8 cellular contexts compared by ENCODE assay signal in the genomic region with DNA sequence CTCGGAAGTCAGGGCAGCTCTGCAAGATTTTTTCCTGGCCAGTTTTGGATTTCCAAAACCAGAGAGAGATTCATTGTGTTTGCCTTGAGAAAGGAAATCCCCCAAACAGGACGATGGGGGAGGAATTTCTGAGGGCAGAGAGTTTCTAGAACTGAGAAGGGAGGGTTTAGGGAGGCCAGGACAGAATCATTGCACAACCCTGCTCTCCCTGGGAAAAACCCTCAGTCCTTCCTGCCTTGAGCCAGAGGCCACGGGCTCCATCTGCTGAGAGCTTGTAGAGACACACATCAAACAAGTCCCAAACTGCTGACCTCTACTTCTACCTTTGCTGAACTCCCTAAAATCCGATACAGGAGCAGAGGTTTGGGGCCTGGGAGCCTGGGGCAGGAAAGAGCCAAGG.
DNase-seq lines count a peak whose midpoint lies in the region; ATAC-seq, FAIRE-seq and TF ChIP-seq lines count a peak whose summit lies in the region.

No MANE protein-coding gene starts in this region.

- no peaks in the 10 kb centered on the region for H3K9me2 ChIP-seq in hepatocyte (replicated peaks; ENCODE audit: insufficient read depth)

- H3K36me3 Mint-ChIP-seq in activated CD8-positive, alpha-beta memory T cell treated with anti-CD3 and anti-CD28 coated beads, Interleukin-2, amount 10 ng/mL, durations not matched to agents 7 days and 5 days = no peaks in the 10 kb centered on the region
- H3K36me3 Mint-ChIP-seq in activated T-cell treated with anti-CD3 and anti-CD28 coated beads, Interleukin-2, amount 50 U/mL, for 4 hours (ENCODE audit: insufficient read depth) = no peaks in the 10 kb centered on the region

- H3K4me1 ChIP-seq in ascending aorta (peaks cover 0 to 19% of the 10 kb centered on the region in 2 donors), hepatocyte (ENCODE audit: insufficient read depth) (peaks cover 6% of the 10 kb centered on the region), small intestine (ENCODE audit: control insufficient read depth in 2 of 2, insufficient read depth in 1 of 2, low read depth in 1 of 2, low read length in 1 of 2) (no peaks in the 10 kb centered on the region)

- no peak overlapping the region for H3K27ac Mint-ChIP-seq in activated CD8-positive, alpha-beta memory T cell treated with anti-CD3 and anti-CD28 coated beads, Interleukin-2, amount 10 ng/mL, durations not matched to agents 7 days and 5 days

- H3K4me2 ChIP-seq in hepatocyte = no peak overlapping the region

- no peaks in the 10 kb centered on the region for H3K4me1 Mint-ChIP-seq in activated CD8-positive, alpha-beta memory T cell treated with anti-CD3 and anti-CD28 coated beads, Interleukin-2, amount 10 ng/mL, durations not matched to agents 7 days and 5 days
- no peaks in the 10 kb centered on the region for H3K4me1 Mint-ChIP-seq in activated T-cell treated with anti-CD3 and anti-CD28 coated beads, Interleukin-2, amount 50 U/mL, for 4 hours (ENCODE audit: low read depth)

- peak; percentile 62 for ATAC-seq in HG03159 (IDR thresholded peaks at IDR 0.05; ENCODE audit: unreplicated experiment)
- no peak for ATAC-seq in GM19324 (IDR thresholded peaks at IDR 0.05; ENCODE audit: low FRiP score, unreplicated experiment)
- ATAC-seq in activated CD8-positive, alpha-beta memory T cell treated with anti-CD3 and anti-CD28 coated beads, Interleukin-2, amount 10 ng/mL, durations not matched to agents 7 days and 5 days = no peak
- ATAC-seq in activated T-cell treated with anti-CD3 and anti-CD28 coated beads, Interleukin-2, amount 50 U/mL, for 4 hours = no peak

- H4K20me1 ChIP-seq in hepatocyte (ENCODE audit: insufficient read depth, poor library complexity, severe bottlenecking) = no peaks in the 10 kb centered on the region

- H3K4me3 ChIP-seq in ascending aorta (no peak overlapping the region), hepatocyte (no peak overlapping the region), small intestine (ENCODE audit: low read depth in 1 of 2, low read length in 2 of 2) (no peak overlapping the region)

- intact Hi-C loops in ascending aorta (cut with DNase I) = loop anchor here (1.0 to 10.0 kb wide), 7 partner anchors 37 to 1636 kb away; partner anchors contain the start of genes ARPC5 and SMG7

- H3K27me3 Mint-ChIP-seq in activated CD8-positive, alpha-beta memory T cell treated with anti-CD3 and anti-CD28 coated beads, Interleukin-2, amount 10 ng/mL, durations not matched to agents 7 days and 5 days = peaks cover 13% of the 10 kb centered on the region
- H3K27me3 Mint-ChIP-seq in activated T-cell treated with anti-CD3 and anti-CD28 coated beads, Interleukin-2, amount 50 U/mL, for 4 hours (ENCODE audit: low read depth) = peaks cover 16% of the 10 kb centered on the region

- H3K36me3 ChIP-seq in ascending aorta (no peaks in the 10 kb centered on the region), hepatocyte (replicated peaks; ENCODE audit: insufficient read depth, low read depth) (no peaks in the 10 kb centered on the region), small intestine (ENCODE audit: control insufficient read depth in 2 of 2, insufficient read depth in 2 of 2, low read length in 2 of 2) (no peaks in the 10 kb centered on the region)

- H3K9me3 Mint-ChIP-seq in activated CD8-positive, alpha-beta memory T cell treated with anti-CD3 and anti-CD28 coated beads, Interleukin-2, amount 10 ng/mL, durations not matched to agents 7 days and 5 days (ENCODE audit: low read depth) = no peaks in the 10 kb centered on the region
- H3K9me3 Mint-ChIP-seq in activated T-cell treated with anti-CD3 and anti-CD28 coated beads, Interleukin-2, amount 50 U/mL, for 4 hours = no peaks in the 10 kb centered on the region

- DNase-seq in GM12892 (ENCODE audit: insufficient read length) = peak; percentile 25
- DNase-seq in ascending aorta (ENCODE audit: low spot score in 2 of 2) = peak; percentile 55 to 92
- peak; percentile 87 for DNase-seq in hepatocyte (ENCODE audit: low spot score)
- DNase-seq in small intestine = peak; percentile 11
- no peak for DNase-seq in activated CD8-positive, alpha-beta memory T cell treated with anti-CD3 and anti-CD28 coated beads, Interleukin-2, amount 10 ng/mL, durations not matched to agents 7 days and 5 days
- DNase-seq in activated T-cell treated with anti-CD3 and anti-CD28 coated beads, Interleukin-2, amount 50 U/mL, for 4 hours = no peak

- no peak overlapping the region for H2AFZ ChIP-seq in hepatocyte

- no peaks in the 10 kb centered on the region for H3K79me2 ChIP-seq in hepatocyte

- TF ChIP-seq CTCF in ascending aorta (IDR thresholded peaks at IDR 0.05) = peak; percentile 75 to 78 (median 77)
- TF ChIP-seq CTCF in hepatocyte (IDR thresholded peaks at IDR 0.05; ENCODE audit: poor library complexity) = peak; percentile 59

- no peaks in the 10 kb centered on the region for H3K9me3 ChIP-seq in ascending aorta
- H3K9me3 ChIP-seq in hepatocyte (ENCODE audit: low read depth) = no peaks in the 10 kb centered on the region
- H3K9me3 ChIP-seq in small intestine (ENCODE audit: control insufficient read depth, low read depth) = no peaks in the 10 kb centered on the region

- H3K27me3 ChIP-seq in ascending aorta = no peaks in the 10 kb centered on the region
- H3K27me3 ChIP-seq in hepatocyte = no peaks in the 10 kb centered on the region
- no peaks in the 10 kb centered on the region for H3K27me3 ChIP-seq in small intestine (ENCODE audit: control insufficient read depth in 2 of 2, insufficient read depth in 2 of 2, low read length in 2 of 2)

- CTCF ChIA-PET in activated CD8-positive, alpha-beta memory T cell treated with anti-CD3 and anti-CD28 coated beads, Interleukin-2, amount 10 ng/mL, durations not matched to agents 7 days and 5 days (lab: Charles Lee) = no interaction called here

- FAIRE-seq in GM12892 (lab: Jason Lieb, UNC) (peak; percentile 76), small intestine (lab: Jason Lieb, UNC) (no peak)

- WGBS in hepatocyte (ENCODE audit: low lambda C conversion rate, missing lambda C conversion rate) = 39% methylated on average over 4 of the region's 4 CpGs
- WGBS in small intestine, 3 donors = 33 to 45% (median 34%) methylated on average over 4 of the region's 4 CpGs

- no peak overlapping the region for H3K4me3 Mint-ChIP-seq in activated CD8-positive, alpha-beta memory T cell treated with anti-CD3 and anti-CD28 coated beads, Interleukin-2, amount 10 ng/mL, durations not matched to agents 7 days and 5 days
- no peak overlapping the region for H3K4me3 Mint-ChIP-seq in activated T-cell treated with anti-CD3 and anti-CD28 coated beads, Interleukin-2, amount 50 U/mL, for 4 hours

- peak overlapping the region; percentile 69 to 82 for H3K27ac ChIP-seq in ascending aorta
- H3K27ac ChIP-seq in hepatocyte = peak overlapping the region; percentile 49
- peak overlapping the region in 1 of 2 donors; percentile 17 for H3K27ac ChIP-seq in small intestine (ENCODE audit: low read depth in 1 of 2, low read length in 1 of 2)

- TF ChIP-seq POLR2A in GM12892 (IDR thresholded peaks at IDR 0.05; ENCODE audit: low read depth, low read length) = no peak

Comparison
In these comparisons a context has a peak if more than half of its experiments do, and no peak if none do; other contexts are left out.
1. DNase-seq: peak in GM12892 (single experiment), ascending aorta (2 of 2), hepatocyte (single experiment) and small intestine (single experiment); none in activated CD8-positive, alpha-beta memory T cell treated with anti-CD3 and anti-CD28 coated beads, Interleukin-2, amount 10 ng/mL, durations not matched to agents 7 days and 5 days (single experiment) and activated T-cell treated with anti-CD3 and anti-CD28 coated beads, Interleukin-2, amount 50 U/mL, for 4 hours (single experiment).